Comparison of ENCODE assay signal across 8 cellular contexts in the genomic region with DNA sequence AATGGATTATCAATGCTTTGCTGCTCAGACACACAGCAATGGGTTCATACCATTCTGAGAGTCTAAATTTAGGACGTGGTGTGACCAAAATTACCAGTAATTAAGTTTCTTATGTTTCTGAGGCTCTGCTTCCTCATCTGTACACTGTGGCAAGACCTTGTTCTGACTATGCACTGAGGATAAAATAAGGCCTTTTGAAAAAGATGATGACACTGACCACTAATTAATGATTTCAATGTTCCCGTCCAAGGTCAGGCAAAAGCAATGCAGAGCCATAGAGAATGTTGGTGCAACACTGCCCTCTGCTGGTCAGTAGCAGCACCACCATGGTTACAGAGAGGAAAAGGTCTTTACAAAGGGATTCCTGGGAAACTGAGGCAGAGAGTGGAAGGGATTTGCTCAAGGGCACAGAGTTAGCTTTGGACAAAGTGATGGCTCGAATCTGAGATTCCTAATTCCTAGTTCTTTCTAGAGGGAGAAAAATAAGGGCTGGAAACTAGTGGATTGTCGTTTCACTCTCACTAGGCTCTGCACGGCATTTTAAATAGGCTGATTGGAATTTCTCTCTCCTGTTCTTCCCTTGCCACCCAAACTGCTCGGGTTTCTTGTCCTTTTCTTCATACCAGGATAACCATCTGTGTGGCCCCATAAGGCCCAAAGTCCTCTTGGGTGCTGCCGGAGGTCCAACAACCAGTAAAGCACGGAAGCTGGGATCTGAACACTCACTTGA. TPM values are rescaled to one million over a fixed set of nuclear protein-coding genes. Genes with fewer than 3 reads are reported as not detected.
A peak's percentile ranks its signal among the peaks of the same experiment; 100 is the strongest.
DNase-seq lines count a peak whose midpoint lies in the region; ATAC-seq and TF ChIP-seq lines count a peak whose summit lies in the region.

No MANE protein-coding gene starts in this region.

- no peaks in the 10 kb centered on the region for H3K27me3 Mint-ChIP-seq in activated naive CD4-positive, alpha-beta T cell treated with anti-CD3 and anti-CD28 coated beads for 36 hours (ENCODE audit: low read depth)
- no peaks in the 10 kb centered on the region for H3K27me3 Mint-ChIP-seq in glutamatergic neuron (ENCODE audit: unreplicated experiment)

- H3K9me2 ChIP-seq in Karpas-422 (replicated peaks; ENCODE audit: insufficient read depth, low read length): no peaks in the 10 kb centered on the region

- H3K4me3 Mint-ChIP-seq in activated naive CD4-positive, alpha-beta T cell treated with anti-CD3 and anti-CD28 coated beads for 36 hours: no peak overlapping the region
- H3K4me3 Mint-ChIP-seq in glutamatergic neuron (ENCODE audit: unreplicated experiment): no peak overlapping the region

- H3K4me1 ChIP-seq in BE2C (no peaks in the 10 kb centered on the region), Karpas-422 (ENCODE audit: low read length) (no peaks in the 10 kb centered on the region)

- DNase-seq in BE2C: peak; percentile 62
- peak; percentile 86 for DNase-seq in Karpas-422
- peak; percentile 49 to 50 for DNase-seq in SHP77 (lab: John Stamatoyannopoulos, UW)
- DNase-seq in activated naive CD4-positive, alpha-beta T cell treated with anti-CD3 and anti-CD28 coated beads for 36 hours: peak; percentile 80
- DNase-seq in glutamatergic neuron: peak; percentile 72
- peak in 9 of 10 donors; percentile 42 to 95 (median 79) for DNase-seq in posterior cingulate gyrus

- TF ChIP-seq CTCF in BE2C (IDR thresholded peaks at IDR 0.05; ENCODE audit: low read depth, low read length): peak; percentile 98
- peak; percentile 97 for TF ChIP-seq CTCF in glutamatergic neuron (IDR thresholded peaks at IDR 0.05; ENCODE audit: partially characterized antibody, unreplicated experiment)

- no peak overlapping the region for H3K27ac Mint-ChIP-seq in activated naive CD4-positive, alpha-beta T cell treated with anti-CD3 and anti-CD28 coated beads for 36 hours
- H3K27ac Mint-ChIP-seq in glutamatergic neuron (ENCODE audit: unreplicated experiment): no peak overlapping the region

- no peaks in the 10 kb centered on the region for H3K79me2 ChIP-seq in Karpas-422 (ENCODE audit: low read length)

- CTCF ChIA-PET in activated naive CD4-positive, alpha-beta T cell treated with anti-CD3 and anti-CD28 coated beads for 36 hours (lab: Charles Lee): interaction anchor here (0.6 to 4.1 kb wide), 16 partner anchors 9 to 558 kb away, joined by 3 to 27 read pairs (median 4); no protein-coding TSS in a partner anchor

- H2AFZ ChIP-seq in Karpas-422 (ENCODE audit: low read length): no peak overlapping the region

- H3K9me3 ChIP-seq in BE2C (no peaks in the 10 kb centered on the region), Karpas-422 (ENCODE audit: low read length) (no peaks in the 10 kb centered on the region)

- H3K4me1 Mint-ChIP-seq in activated naive CD4-positive, alpha-beta T cell treated with anti-CD3 and anti-CD28 coated beads for 36 hours (ENCODE audit: low read depth): peaks cover 4% of the 10 kb centered on the region
- H3K4me1 Mint-ChIP-seq in glutamatergic neuron (ENCODE audit: low read depth, unreplicated experiment): no peaks in the 10 kb centered on the region

- H3K27ac ChIP-seq in Karpas-422 (ENCODE audit: low read length): no peak overlapping the region

- ATAC-seq in GM19023 (IDR thresholded peaks at IDR 0.05; ENCODE audit: unreplicated experiment): peak; percentile 52
- no peak for ATAC-seq in GM21737 (IDR thresholded peaks at IDR 0.05; ENCODE audit: unreplicated experiment)

- no peaks in the 10 kb centered on the region for H3K36me3 Mint-ChIP-seq in activated naive CD4-positive, alpha-beta T cell treated with anti-CD3 and anti-CD28 coated beads for 36 hours (ENCODE audit: low read depth)
- no peaks in the 10 kb centered on the region for H3K36me3 Mint-ChIP-seq in glutamatergic neuron (ENCODE audit: unreplicated experiment)

- H3K27me3 ChIP-seq in BE2C (no peaks in the 10 kb centered on the region), Karpas-422 (ENCODE audit: low read length) (no peaks in the 10 kb centered on the region)

- no peak overlapping the region for H3K4me3 ChIP-seq in BE2C (ENCODE audit: low read depth, low read length)
- no peak overlapping the region for H3K4me3 ChIP-seq in Karpas-422 (ENCODE audit: low read length)

- intact Hi-C loops in activated naive CD4-positive, alpha-beta T cell treated with anti-CD3 and anti-CD28 coated beads for 36 hours (cut with micrococcal nuclease): loop anchor here (1.0 to 5.0 kb wide), 5 partner anchors 50 to 527 kb away; no protein-coding TSS in a partner anchor
- intact Hi-C loops in posterior cingulate gyrus (cut with DNase I): loop anchor here (5.0 kb wide), 1 partner anchor 48 kb away; no protein-coding TSS in a partner anchor

- H3K36me3 ChIP-seq in BE2C (no peaks in the 10 kb centered on the region), Karpas-422 (ENCODE audit: insufficient read depth, low read length) (no peaks in the 10 kb centered on the region)

- no peaks in the 10 kb centered on the region for H3K9me3 Mint-ChIP-seq in activated naive CD4-positive, alpha-beta T cell treated with anti-CD3 and anti-CD28 coated beads for 36 hours
- H3K9me3 Mint-ChIP-seq in glutamatergic neuron (ENCODE audit: unreplicated experiment): no peaks in the 10 kb centered on the region

- no peaks in the 10 kb centered on the region for H4K20me1 ChIP-seq in Karpas-422 (ENCODE audit: insufficient read depth, low read depth, low read length)

- no peak overlapping the region for H3K4me2 ChIP-seq in Karpas-422 (ENCODE audit: low read depth, low read length, poor library complexity, severe bottlenecking)

- H3K9ac ChIP-seq in Karpas-422 (ENCODE audit: low read length): no peak overlapping the region

RNA-seq across cellular contexts. Expression of a gene that starts 22.3 kb away (rescaled TPM):
- polyA plus RNA-seq in BE2C (2012; ENCODE audit: insufficient read depth, insufficient read length, low read depth): 2.0 TPM
- total RNA-seq in Karpas-422 (2014; rRNA removed; shearing (Covaris generic); ENCODE audit: low replicate concordance): 0.18 TPM in 1 of 2 replicates, not detected in the other
- 1 to 10 TPM; 6.3 to 6.6 TPM for total RNA-seq in activated naive CD4-positive, alpha-beta T cell treated with anti-CD3 and anti-CD28 coated beads for 36 hours
- total RNA-seq in glutamatergic neuron (ENCODE audit: unreplicated experiment): not detected
